33 cellular contexts compared by ENCODE assay signal in the genomic region with DNA sequence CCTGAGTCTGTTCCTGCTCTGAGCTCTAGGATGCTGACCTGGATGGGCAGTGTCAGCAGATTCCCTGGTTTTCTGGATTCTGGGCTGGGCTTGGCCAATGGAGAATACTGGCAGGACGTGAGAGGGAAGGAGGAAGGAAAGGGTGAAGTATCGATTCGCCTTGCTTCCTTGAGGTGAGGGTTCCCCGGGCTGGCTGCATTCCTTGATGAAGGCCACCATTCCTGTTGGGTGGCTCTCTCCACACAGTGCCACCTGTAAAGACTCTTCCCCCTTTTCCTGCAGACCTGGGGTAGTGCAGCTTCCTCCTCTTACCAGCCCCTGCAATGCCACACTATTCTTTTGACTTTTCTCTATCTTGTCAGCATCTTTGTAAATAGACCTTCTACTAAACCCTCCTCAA.
"Had no signal": no experiment of that assay in that cellular context is flagged by ENCODE, and none has a peak within 500 bp of the region (broad histone marks: within the 10 kb centered on the region; RNA-seq: fewer than 3 reads in every experiment).

No MANE protein-coding gene starts in this region.

- H3K27me3 ChIP-seq: ascending aorta, breast epithelium, cardiac muscle cell, dorsolateral prefrontal cortex, gastroesophageal sphincter had no signal

- H3K27ac ChIP-seq: ascending aorta, breast epithelium, cardiac muscle cell, coronary artery, dorsolateral prefrontal cortex, esophagus squamous epithelium, gastroesophageal sphincter, WERI-Rb-1 had no signal

- H3K4me1 ChIP-seq: ascending aorta, breast epithelium, gastroesophageal sphincter had no signal

- H3K36me3 ChIP-seq: ascending aorta, breast epithelium, cardiac muscle cell, esophagus squamous epithelium, gastroesophageal sphincter, WERI-Rb-1 had no signal

- H3K9me3 ChIP-seq: ascending aorta, breast epithelium, esophagus squamous epithelium had no signal

- H3K36me3 Mint-ChIP-seq: activated CD4-positive, alpha-beta memory T cell treated with anti-CD3 and anti-CD28 coated beads for 36 hours; activated CD8-positive, alpha-beta memory T cell treated with anti-CD3 and anti-CD28 coated beads, Interleukin-2, amount 10 ng/mL, durations not matched to agents 7 days and 5 days; activated naive CD8-positive, alpha-beta T cell treated with anti-CD3 and anti-CD28 coated beads, Interleukin-2, amount 10 ng/mL, durations not matched to agents 7 days and 5 days; brain had no signal

- DNase-seq: activated B cell treated with CpG ODN at 0.5 μM for 24 hours; activated CD4-positive, alpha-beta memory T cell treated with anti-CD3 and anti-CD28 coated beads for 36 hours; activated CD4-positive, alpha-beta T cell treated with anti-CD3 and anti-CD28 coated beads for 48 hours; activated CD8-positive, alpha-beta memory T cell treated with anti-CD3 and anti-CD28 coated beads, Interleukin-2, amount 10 ng/mL, durations not matched to agents 7 days and 5 days; activated CD8-positive, alpha-beta memory T cell treated with anti-CD3 and anti-CD28 coated beads, Interleukin-2, amount 50 U/mL, for 4 hours; activated CD8-positive, alpha-beta T cell treated with anti-CD3 and anti-CD28 coated beads, Interleukin-2, amount 10 ng/mL, durations not matched to agents 7 days and 5 days; activated effector memory CD4-positive, alpha-beta T cell treated with anti-CD3 and anti-CD28 coated beads, Interleukin-2, amount 50 U/mL, for 16 hours; activated naive CD4-positive, alpha-beta T cell treated with anti-CD3 and anti-CD28 coated beads for 36 hours; activated naive CD8-positive, alpha-beta T cell treated with anti-CD3 and anti-CD28 coated beads, Interleukin-2, amount 10 ng/mL, durations not matched to agents 7 days and 5 days; activated T-cell treated with anti-CD3 and anti-CD28 coated beads, Interleukin-2, amount 50 U/mL, for 1 hour; activated T-cell treated with anti-CD3 and anti-CD28 coated beads, Interleukin-2, amount 50 U/mL, for 48 hours; dorsolateral prefrontal cortex; effector memory CD4-positive, alpha-beta T cell; erythroblast; esophagus squamous epithelium; foreskin melanocyte; T-helper 1 cell; T-helper 17 cell; T1000; WERI-Rb-1 had no signal

- H3K27ac Mint-ChIP-seq: activated B cell treated with CpG ODN at 0.5 μM for 24 hours; activated CD4-positive, alpha-beta memory T cell treated with anti-CD3 and anti-CD28 coated beads for 36 hours; activated CD8-positive, alpha-beta memory T cell treated with anti-CD3 and anti-CD28 coated beads, Interleukin-2, amount 10 ng/mL, durations not matched to agents 7 days and 5 days; activated CD8-positive, alpha-beta T cell treated with anti-CD3 and anti-CD28 coated beads, Interleukin-2, amount 10 ng/mL, durations not matched to agents 7 days and 5 days; activated naive CD4-positive, alpha-beta T cell treated with anti-CD3 and anti-CD28 coated beads for 36 hours; activated naive CD4-positive, alpha-beta T cell treated with anti-CD3 and anti-CD28 coated beads, Interleukin-2, amount 50 U/mL, for 24 hours; activated naive CD8-positive, alpha-beta T cell treated with anti-CD3 and anti-CD28 coated beads, Interleukin-2, amount 10 ng/mL, durations not matched to agents 7 days and 5 days; activated T-helper 1 cell treated with anti-CD3 and anti-CD28 coated beads, Interleukin-12 subunit alpha, Interleukin-12 subunit beta, Interleukin-2, Interleukin-4 antibody, amounts not matched to agents 30 ng/mL and 10 ng/mL and 1 ng/mL, durations not matched to agents 14 hours and 24 hours and 36 hours; activated T-helper 2 cell treated with anti-CD3 and anti-CD28 coated beads, Interferon-gamma antibody, Interleukin-2, Interleukin-4, amounts not matched to agents 10 μg/mL and 5 μg/mL and 100 μg/mL, durations not matched to agents 14 hours and 24 hours and 36 hours; brain; dendritic cell treated with granulocyte-macrophage colony-stimulating factor and Interleukin-4, amounts not matched to agents 40 ng/mL and 50 ng/mL, for 4 days; T-helper 17 cell; T-helper 2 cell treated with Interferon-gamma antibody and Interleukin-4, amounts not matched to agents 5 μg/mL and 100 μg/mL, for 36 hours had no signal

- H3K4me1 Mint-ChIP-seq: activated B cell treated with CpG ODN at 0.5 μM for 24 hours; activated CD8-positive, alpha-beta memory T cell treated with anti-CD3 and anti-CD28 coated beads, Interleukin-2, amount 10 ng/mL, durations not matched to agents 7 days and 5 days; activated naive CD4-positive, alpha-beta T cell treated with anti-CD3 and anti-CD28 coated beads, Interleukin-2, amount 50 U/mL, for 24 hours; activated naive CD8-positive, alpha-beta T cell treated with anti-CD3 and anti-CD28 coated beads, Interleukin-2, amount 10 ng/mL, durations not matched to agents 7 days and 5 days; central memory CD8-positive, alpha-beta T cell; T-helper 17 cell had no signal

- ATAC-seq: activated CD4-positive, CD25-positive, alpha-beta regulatory T cell treated with anti-CD3 and anti-CD28 coated beads, Interleukin-2, amount 50 U/mL, for 24 hours; activated CD8-positive, alpha-beta memory T cell treated with anti-CD3 and anti-CD28 coated beads, Interleukin-2, amount 10 ng/mL, durations not matched to agents 7 days and 5 days; activated CD8-positive, alpha-beta T cell treated with anti-CD3 and anti-CD28 coated beads, Interleukin-2, amount 10 ng/mL, durations not matched to agents 7 days and 5 days; gastroesophageal sphincter; T-helper 17 cell had no signal

- H3K4me3 Mint-ChIP-seq: activated B cell treated with CpG ODN at 0.5 μM for 24 hours; activated CD4-positive, alpha-beta memory T cell treated with anti-CD3 and anti-CD28 coated beads for 36 hours; activated CD8-positive, alpha-beta memory T cell treated with anti-CD3 and anti-CD28 coated beads, Interleukin-2, amount 10 ng/mL, durations not matched to agents 7 days and 5 days; activated CD8-positive, alpha-beta T cell treated with anti-CD3 and anti-CD28 coated beads, Interleukin-2, amount 10 ng/mL, durations not matched to agents 7 days and 5 days; activated naive CD4-positive, alpha-beta T cell treated with anti-CD3 and anti-CD28 coated beads for 36 hours; activated naive CD4-positive, alpha-beta T cell treated with anti-CD3 and anti-CD28 coated beads, Interleukin-2, amount 50 U/mL, for 24 hours; activated naive CD8-positive, alpha-beta T cell treated with anti-CD3 and anti-CD28 coated beads, Interleukin-2, amount 10 ng/mL, durations not matched to agents 7 days and 5 days; activated T-helper 1 cell treated with anti-CD3 and anti-CD28 coated beads, Interleukin-12 subunit alpha, Interleukin-12 subunit beta, Interleukin-2, Interleukin-4 antibody, amounts not matched to agents 30 ng/mL and 10 ng/mL and 1 ng/mL, durations not matched to agents 14 hours and 24 hours and 36 hours; brain; central memory CD8-positive, alpha-beta T cell; dendritic cell treated with granulocyte-macrophage colony-stimulating factor and Interleukin-4, amounts not matched to agents 40 ng/mL and 50 ng/mL, for 4 days; T-helper 17 cell; T-helper 2 cell treated with Interferon-gamma antibody and Interleukin-4, amounts not matched to agents 5 μg/mL and 100 μg/mL, for 36 hours had no signal

- H3K9me3 Mint-ChIP-seq: activated naive CD8-positive, alpha-beta T cell treated with anti-CD3 and anti-CD28 coated beads, Interleukin-2, amount 10 ng/mL, durations not matched to agents 7 days and 5 days; activated T-helper 1 cell treated with anti-CD3 and anti-CD28 coated beads, Interleukin-12 subunit alpha, Interleukin-12 subunit beta, Interleukin-2, Interleukin-4 antibody, amounts not matched to agents 30 ng/mL and 10 ng/mL and 1 ng/mL, durations not matched to agents 14 hours and 24 hours and 36 hours; activated T-helper 2 cell treated with anti-CD3 and anti-CD28 coated beads, Interferon-gamma antibody, Interleukin-2, Interleukin-4, amounts not matched to agents 10 μg/mL and 5 μg/mL and 100 μg/mL, durations not matched to agents 14 hours and 24 hours and 36 hours; T-helper 2 cell treated with Interferon-gamma antibody and Interleukin-4, amounts not matched to agents 5 μg/mL and 100 μg/mL, for 36 hours had no signal

- H3K4me3 ChIP-seq: ascending aorta, breast epithelium, cardiac muscle cell, coronary artery, dorsolateral prefrontal cortex, esophagus squamous epithelium, gastroesophageal sphincter had no signal
